Comparison of ENCODE assay signal across 10 cellular contexts in genomic region chr20:49620364-49621240, GRCh38. TPM values are rescaled to one million over a fixed set of nuclear protein-coding genes. Genes with fewer than 3 reads are reported as not detected.
DNase-seq lines count a peak whose midpoint lies in the region; ATAC-seq and TF ChIP-seq lines count a peak whose summit lies in the region.
"Had no signal": no experiment of that assay in that cellular context is flagged by ENCODE, and none has a peak within 500 bp of the region (broad histone marks: within the 10 kb centered on the region; RNA-seq: fewer than 3 reads in every experiment).

No MANE protein-coding gene starts in this region.

- H3K4me3 ChIP-seq in GM06990 (replicated peaks; ENCODE audit: low read depth, low read length), result no peak overlapping the region

- DNase-seq in GM06990 (ENCODE audit: extremely low read depth, insufficient read length), result peak; percentile 83
- peak; percentile 58 for DNase-seq in T-helper 2 cell treated with Interferon-gamma antibody and Interleukin-4, amounts not matched to agents 5 μg/mL and 100 μg/mL, for 36 hours (ENCODE audit: low spot score)
- no peak for DNase-seq in left lobe of liver (ENCODE audit: low spot score)
- DNase-seq in NCI-H1092 (lab: John Stamatoyannopoulos, UW), result no peak
- DNase-seq in NCI-H748 treated with DMSO at 0.1 percent for 48 hours (lab: John Stamatoyannopoulos, UW), result no peak
- DNase-seq in DMS53 treated with DMSO at 0.1 percent for 48 hours (lab: John Stamatoyannopoulos, UW; ENCODE audit: unreplicated experiment), result no peak
- DNase-seq: EL had no signal

- H3K27me3 Mint-ChIP-seq in T-helper 2 cell treated with Interferon-gamma antibody and Interleukin-4, amounts not matched to agents 5 μg/mL and 100 μg/mL, for 36 hours (ENCODE audit: low read depth), result no peaks in the 10 kb centered on the region

- H3K27me3 ChIP-seq in GM06990 (replicated peaks; ENCODE audit: control insufficient read depth, insufficient read depth, low read length), result no peaks in the 10 kb centered on the region

- H3K4me1 Mint-ChIP-seq in T-helper 2 cell treated with Interferon-gamma antibody and Interleukin-4, amounts not matched to agents 5 μg/mL and 100 μg/mL, for 36 hours (ENCODE audit: low read depth), result peaks cover 4% of the 10 kb centered on the region

- H3K27ac Mint-ChIP-seq in T-helper 2 cell treated with Interferon-gamma antibody and Interleukin-4, amounts not matched to agents 5 μg/mL and 100 μg/mL, for 36 hours, result no peak overlapping the region

- H3K9me3 Mint-ChIP-seq in T-helper 2 cell treated with Interferon-gamma antibody and Interleukin-4, amounts not matched to agents 5 μg/mL and 100 μg/mL, for 36 hours, result peaks cover 8% of the 10 kb centered on the region

- no peak for TF ChIP-seq CTCF in GM06990 (IDR thresholded peaks at IDR 0.05; ENCODE audit: insufficient read depth, low read length, poor library complexity, severe bottlenecking)

- peak; percentile 89 for ATAC-seq in GM19351 (IDR thresholded peaks at IDR 0.05; ENCODE audit: unreplicated experiment)
- peak; percentile 75 for ATAC-seq in HG03095 (IDR thresholded peaks at IDR 0.05; ENCODE audit: unreplicated experiment)
- ATAC-seq in left lobe of liver, result no peak

- H3K36me3 Mint-ChIP-seq in T-helper 2 cell treated with Interferon-gamma antibody and Interleukin-4, amounts not matched to agents 5 μg/mL and 100 μg/mL, for 36 hours (ENCODE audit: low read depth), result peaks cover 9% of the 10 kb centered on the region

- no peak overlapping the region for H3K4me3 Mint-ChIP-seq in T-helper 2 cell treated with Interferon-gamma antibody and Interleukin-4, amounts not matched to agents 5 μg/mL and 100 μg/mL, for 36 hours

- H3K36me3 ChIP-seq in GM06990 (ENCODE audit: control insufficient read depth, insufficient read depth, low read length), result no peaks in the 10 kb centered on the region

RNA-seq across cellular contexts. Expression of gene PTGIS, which starts 52.7 kb away (rescaled TPM):
- total RNA-seq in left lobe of liver, result 20.3 TPM
- total RNA-seq: NCI-H460 had no signal

Comparison
In these comparisons a context has a peak if more than half of its experiments do, and no peak if none do; other contexts are left out.
1. DNase-seq: peak in GM06990 (single experiment) and T-helper 2 cell treated with Interferon-gamma antibody and Interleukin-4, amounts not matched to agents 5 μg/mL and 100 μg/mL, for 36 hours (single experiment); none in left lobe of liver (single experiment), NCI-H1092 (single experiment), NCI-H748 treated with DMSO at 0.1 percent for 48 hours (single experiment) and DMS53 treated with DMSO at 0.1 percent for 48 hours (single experiment).